9 cellular contexts compared by ENCODE assay signal in genomic region chr7:107660381-107661080, GRCh38. TPM values are rescaled to one million over a fixed set of nuclear protein-coding genes. Genes with fewer than 3 reads are reported as not detected.
A peak's percentile ranks its signal among the peaks of the same experiment; 100 is the strongest.
DNase-seq lines count a peak whose midpoint lies in the region; FAIRE-seq lines count a peak whose summit lies in the region.
"Had no signal": no experiment of that assay in that cellular context is flagged by ENCODE, and none has a peak within 500 bp of the region (broad histone marks: within the 10 kb centered on the region; RNA-seq: fewer than 3 reads in every experiment).

Gene SLC26A4, plus strand, starts transcription at chr7:107660828. Its CDS starts 814 bp downstream, at chr7:107661642.

- peaks cover 3% of the 10 kb centered on the region for H3K4me1 ChIP-seq in iPS-15b (ENCODE audit: control insufficient read depth, insufficient read depth, low read length)
- H3K4me1 ChIP-seq: BLaER1 had no signal

- H3K27me3 Mint-ChIP-seq in activated naive CD8-positive, alpha-beta T cell treated with anti-CD3 and anti-CD28 coated beads for 36 hours: peaks cover 71% of the 10 kb centered on the region

- peak within 1 kb of the TSS; percentile 62 for H3K4me3 ChIP-seq in iPS-15b (ENCODE audit: low read depth, low read length)
- H3K4me3 ChIP-seq: BLaER1 had no signal

- H3K4me3 Mint-ChIP-seq in activated naive CD8-positive, alpha-beta T cell treated with anti-CD3 and anti-CD28 coated beads for 36 hours: peak within 1 kb of the TSS; percentile 84

- peak; percentile 1 for DNase-seq in NCI-H1105 treated with DMSO at 0.1 percent for 48 hours (lab: John Stamatoyannopoulos, UW)
- DNase-seq in NCI-H1105 (lab: John Stamatoyannopoulos, UW): no peak
- peak; percentile 26 for DNase-seq in HuH-7.5 (ENCODE audit: low spot score)
- peak; percentile 50 for DNase-seq in activated naive CD8-positive, alpha-beta T cell treated with anti-CD3 and anti-CD28 coated beads for 36 hours
- DNase-seq in stimulated activated CD4-positive, alpha-beta T cell treated with anti-CD3 and anti-CD28 coated beads, Interleukin-15, amount 100 ng/mL, for 24 hours: peak; percentile 71
- DNase-seq in RCC 7860 (ENCODE audit: low spot score): no peak
- DNase-seq in cerebellar cortex (ENCODE audit: low spot score): no peak

- FAIRE-seq in RCC 7860 (lab: Jason Lieb, UNC): no peak

- peaks cover 33% of the 10 kb centered on the region for H3K4me1 Mint-ChIP-seq in activated naive CD8-positive, alpha-beta T cell treated with anti-CD3 and anti-CD28 coated beads for 36 hours

- H3K9me3 ChIP-seq in iPS-15b (ENCODE audit: control insufficient read depth, insufficient read depth, low read length): no peaks in the 10 kb centered on the region

- H3K9ac ChIP-seq in iPS-15b (ENCODE audit: low read depth, low read length): no peak within 1 kb of the TSS
- H3K9ac ChIP-seq: BLaER1 had no signal

- no peaks in the 10 kb centered on the region for H3K36me3 Mint-ChIP-seq in activated naive CD8-positive, alpha-beta T cell treated with anti-CD3 and anti-CD28 coated beads for 36 hours

- peaks cover 77% of the 10 kb centered on the region for H3K27me3 ChIP-seq in iPS-15b (ENCODE audit: control insufficient read depth, insufficient read depth, low read length)
- H3K27me3 ChIP-seq: BLaER1 had no signal

- no peaks in the 10 kb centered on the region for H3K9me3 Mint-ChIP-seq in activated naive CD8-positive, alpha-beta T cell treated with anti-CD3 and anti-CD28 coated beads for 36 hours

- H3K27ac Mint-ChIP-seq in activated naive CD8-positive, alpha-beta T cell treated with anti-CD3 and anti-CD28 coated beads for 36 hours: peak within 1 kb of the TSS; percentile 79

- no peaks in the 10 kb centered on the region for H3K36me3 ChIP-seq in iPS-15b (ENCODE audit: control insufficient read depth, insufficient read depth, low read length)
- H3K36me3 ChIP-seq: BLaER1 had no signal

RNA-seq across cellular contexts. Expression of gene SLC26A4, which starts in this region (rescaled TPM):
- total RNA-seq in activated naive CD8-positive, alpha-beta T cell treated with anti-CD3 and anti-CD28 coated beads for 36 hours: 1 to 10 TPM in 1 of 2 experiments, under 1 TPM in 1; 0.82 to 1.2 TPM

Comparison
In these comparisons a context has a peak if more than half of its experiments do, and no peak if none do; other contexts are left out.
1. DNase-seq: peak in NCI-H1105 treated with DMSO at 0.1 percent for 48 hours (single experiment), HuH-7.5 (single experiment), activated naive CD8-positive, alpha-beta T cell treated with anti-CD3 and anti-CD28 coated beads for 36 hours (single experiment) and stimulated activated CD4-positive, alpha-beta T cell treated with anti-CD3 and anti-CD28 coated beads, Interleukin-15, amount 100 ng/mL, for 24 hours (single experiment); none in NCI-H1105 (single experiment), RCC 7860 (single experiment) and cerebellar cortex (single experiment).